Comparison of ENCODE assay signal across 8 cellular contexts in the genomic region with DNA sequence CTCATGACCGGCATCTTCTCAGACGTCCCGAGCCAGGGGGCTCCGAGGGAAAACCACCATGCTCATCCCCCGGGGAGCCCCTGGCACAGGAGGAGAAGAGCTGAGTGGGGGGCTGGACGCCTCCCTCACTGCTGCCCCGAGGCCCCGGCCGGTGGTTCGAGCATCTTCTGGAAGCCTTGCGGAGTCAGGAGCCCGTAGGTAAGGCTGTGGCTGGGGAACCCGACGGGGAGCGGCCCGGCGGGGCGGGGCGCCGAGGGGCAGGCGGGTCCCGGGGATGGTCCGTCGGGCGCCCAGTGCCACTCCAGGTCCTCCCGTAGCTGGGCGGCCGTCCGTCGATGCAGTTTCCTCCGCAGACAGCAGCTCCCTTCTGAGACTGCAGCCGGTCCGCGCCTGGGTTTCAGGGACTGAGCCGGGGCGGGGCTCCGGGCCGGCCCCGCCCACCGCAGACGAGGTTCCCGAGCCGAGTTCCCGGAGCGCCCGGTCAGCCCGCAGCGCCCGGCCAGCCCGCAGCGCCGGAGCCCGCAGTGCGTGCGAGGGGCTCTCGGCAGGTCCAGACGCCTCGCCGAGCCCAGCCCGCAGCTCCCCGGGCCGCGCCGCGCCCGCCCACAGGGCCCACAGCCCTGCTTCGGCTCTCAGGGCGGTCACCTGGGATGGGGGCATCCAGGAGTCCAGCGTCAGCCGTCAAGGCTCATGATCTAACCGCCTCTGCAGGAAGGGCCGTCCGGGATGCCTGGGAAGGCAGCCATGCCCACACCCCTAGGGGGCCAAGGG. TPM values are rescaled to one million over a fixed set of nuclear protein-coding genes. Genes with fewer than 3 reads are reported as not detected.
A peak's percentile ranks its signal among the peaks of the same experiment; 100 is the strongest.
DNase-seq lines count a peak whose midpoint lies in the region; ATAC-seq, FAIRE-seq and TF ChIP-seq lines count a peak whose summit lies in the region.

A gene (minus strand): TSS at position 369 of the 771 bp plus-strand sequence. CDS start 355 bp downstream, at position 14.

- in situ Hi-C loops in GM13976 (cut with MboI; ENCODE audit: low sequenced_read_pairs, unreplicated experiment), result no loop called here

- no peak for TF ChIP-seq EP300 in A549 (IDR thresholded peaks at IDR 0.05)

- peak; percentile 30 to 50 for DNase-seq in A549 (ENCODE audit: low read depth in 1 of 2, low spot score in 1 of 2)
- DNase-seq in GM13976 (ENCODE audit: low spot score), result peak; percentile 75
- peak; percentile 21 for DNase-seq in NCI-H510A (lab: John Stamatoyannopoulos, UW)
- peak; percentile 22 for DNase-seq in activated naive CD4-positive, alpha-beta T cell treated with anti-CD3 and anti-CD28 coated beads, Interleukin-2, amount 50 U/mL, for 16 hours
- peak; percentile 84 for DNase-seq in Right ventricle myocardium inferior (ENCODE audit: missing footprints)
- DNase-seq in osteoblast (ENCODE audit: insufficient read length, low spot score, missing footprints), result peak; percentile 96
- DNase-seq in NCI-H1694 (lab: John Stamatoyannopoulos, UW), result no peak

- CTCF ChIA-PET in A549 (lab: Yijun Ruan, JAX), result interaction anchor here (0.8 to 11.6 kb wide), 6 partner anchors 10 to 133 kb away, joined by 3 to 105 read pairs (median 6); no protein-coding TSS in a partner anchor

- TF ChIP-seq CTCF in A549 (IDR thresholded peaks at IDR 0.05), result no peak
- TF ChIP-seq CTCF in GM13976 (IDR thresholded peaks at IDR 0.05; ENCODE audit: borderline replicate concordance, control extremely low read depth, extremely low read depth, insufficient read depth, missing control alignments), result no peak
- no peak for TF ChIP-seq CTCF in osteoblast (IDR thresholded peaks at IDR 0.05; ENCODE audit: extremely low read depth, low read depth, low read length)

- H4K20me1 ChIP-seq in osteoblast (ENCODE audit: insufficient read depth, low read length), result no peaks in the 10 kb centered on the region

- H3K4me1 ChIP-seq in A549 (peaks cover 11% of the 10 kb centered on the region), osteoblast (ENCODE audit: insufficient read depth, low read length) (peaks cover 19% of the 10 kb centered on the region)

- TF ChIP-seq RAD21 in A549 (conservative IDR thresholded peaks at IDR 0.05 in 1 of 2, IDR thresholded peaks at IDR 0.05 in 1 of 2), result no peak

- H3K27ac ChIP-seq in A549 (peak within 1 kb of the TSS; percentile 60 to 80; a peak in 5 of 6 replicates), osteoblast (ENCODE audit: low read depth, low read length) (no peak within 1 kb of the TSS)

- intact Hi-C loops in Right ventricle myocardium inferior (cut with DNase I), result no loop called here

- no peaks in the 10 kb centered on the region for H3K9me3 ChIP-seq in A549
- no peaks in the 10 kb centered on the region for H3K9me3 ChIP-seq in osteoblast (ENCODE audit: low read depth, low read length)

- H2AFZ ChIP-seq in osteoblast (ENCODE audit: low read length), result peak within 1 kb of the TSS; percentile 70

- POLR2A ChIA-PET in A549 (lab: Yijun Ruan, JAX), result interaction anchor here (0.6 to 1.0 kb wide), 2 partner anchors 14 to 51 kb away, joined by 3 read pairs; no protein-coding TSS in a partner anchor

- peak; percentile 64 for TF ChIP-seq POLR2A in A549 (IDR thresholded peaks at IDR 0.05; ENCODE audit: low read length)

- H3K27me3 ChIP-seq in osteoblast (ENCODE audit: insufficient read depth, low read length), result no peaks in the 10 kb centered on the region

- H3K4me3 ChIP-seq in A549 (peak within 1 kb of the TSS; percentile 60), osteoblast (ENCODE audit: insufficient read depth, low read length) (peak within 1 kb of the TSS; percentile 75)

- peak within 1 kb of the TSS; percentile 89 for H3K4me2 ChIP-seq in A549
- H3K4me2 ChIP-seq in osteoblast (ENCODE audit: insufficient read depth, low read length), result peak within 1 kb of the TSS; percentile 86

- no peaks in the 10 kb centered on the region for H3K36me3 ChIP-seq in osteoblast (ENCODE audit: insufficient read depth, low read length)

- 60% methylated on average over 1 of the region's 73 CpGs for WGBS in A549 (ENCODE audit: missing lambda C conversion rate)

- ATAC-seq in A549 (peak; percentile 77 to 89), Right ventricle myocardium inferior (peak; percentile 83), HG02763 (IDR thresholded peaks at IDR 0.05; ENCODE audit: unreplicated experiment) (no peak)

- no peaks in the 10 kb centered on the region for H3K79me2 ChIP-seq in osteoblast (ENCODE audit: insufficient read depth, low read length)

- no peak for FAIRE-seq in A549 (lab: Jason Lieb, UNC)

TF ChIP-seq in A549, 52 proteins besides CTCF, POLR2A, EP300 and RAD21:
- TF ChIP-seq KDM1A (IDR thresholded peaks at IDR 0.05; ENCODE audit: low read depth) (no peak), NPAS2 (CRISPR knock-in tag; IDR thresholded peaks at IDR 0.05; ENCODE audit: borderline replicate concordance) (no peak), NFE2L2 (conservative IDR thresholded peaks at IDR 0.05; ENCODE audit: low read length) (no peak), TP53 (CRISPR knock-in tag; IDR thresholded peaks at IDR 0.05) (no peak), FOSL2 (IDR thresholded peaks at IDR 0.05) (no peak), FOSL2 (CRISPR knock-in tag; IDR thresholded peaks at IDR 0.05) (no peak), EHMT2 (IDR thresholded peaks at IDR 0.05; ENCODE audit: low read depth) (no peak), SREBF2 (IDR thresholded peaks at IDR 0.05) (no peak)
- TF ChIP-seq, protein P1, sequence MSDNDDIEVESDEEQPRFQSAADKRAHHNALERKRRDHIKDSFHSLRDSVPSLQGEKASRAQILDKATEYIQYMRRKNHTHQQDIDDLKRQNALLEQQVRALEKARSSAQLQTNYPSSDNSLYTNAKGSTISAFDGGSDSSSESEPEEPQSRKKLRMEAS (IDR thresholded peaks at IDR 0.05), result no peak

RNA-seq across cellular contexts. Expression of the gene that starts here (rescaled TPM):
- polyA plus RNA-seq in A549 (2011; rRNA removed) (0.52 and 0.63 TPM in 2 replicates), A549 (2017; fragmentation: RNase III; extraction: RNeasy Plus Mini Kit Qiagen cat#74134 plus additional on column Dnase treatment) (1.1 to 1.2 TPM (median 1.1 TPM) in 3 replicates)
- polyA plus RNA-seq in A549 (2012; cell fraction: cytosol; rRNA removed), result 1.0 and 1.3 TPM in 2 replicates
- 0.58 and 1.00 TPM in 2 replicates for polyA plus RNA-seq in A549 (2012; cell fraction: nucleus; rRNA removed)
- polyA minus RNA-seq in A549 (2011; rRNA and poly(A)+ RNA removed), result 0.44 and 1.1 TPM in 2 replicates
- total RNA-seq in Right ventricle myocardium inferior (6.5 TPM), osteoblast (16.3 and 24.5 TPM in 2 replicates)
